In the genomic region with DNA sequence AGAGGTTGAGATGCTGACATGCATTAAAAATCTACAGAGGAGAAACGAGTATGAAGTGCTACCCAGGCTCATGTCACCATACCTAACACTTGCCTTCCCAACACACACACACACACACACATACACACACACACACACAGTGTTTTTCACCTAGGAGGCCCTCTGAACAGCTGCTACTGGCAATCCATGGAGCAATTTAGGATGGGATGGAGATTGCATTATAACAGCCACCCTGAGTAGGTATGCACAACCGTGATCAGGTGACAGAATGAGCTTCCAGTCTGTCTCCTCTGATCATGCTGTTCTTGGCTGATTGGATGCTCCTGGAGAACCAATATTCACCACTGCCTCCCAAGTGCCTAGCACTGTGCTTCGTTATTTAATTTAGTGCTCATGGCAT, we compare ENCODE assay signal across 1 cellular context.
TF ChIP-seq lines count a peak whose summit lies in the region.

No MANE protein-coding gene starts in this region.

TF ChIP-seq in GM23338, 12 proteins besides CTCF, POLR2A, EP300 and RAD21 (continued from another document):
- TF ChIP-seq ZNF462 (CRISPR knock-in tag; IDR thresholded peaks at IDR 0.05) (no peak), EZH2phosphoT487 (IDR thresholded peaks at IDR 0.05; ENCODE audit: unreplicated experiment) (no peak), ZNF114 (CRISPR knock-in tag; IDR thresholded peaks at IDR 0.05) (no peak)
TF ChIP-seq in GM23338: peak in this region for 0.
